Comparison of ENCODE assay signal across 8 cellular contexts in genomic region chr3:180680097-180680430, GRCh38. TPM values are rescaled to one million over a fixed set of nuclear protein-coding genes. Genes with fewer than 3 reads are reported as not detected.
DNase-seq lines count a peak whose midpoint lies in the region; ATAC-seq and TF ChIP-seq lines count a peak whose summit lies in the region.

No MANE protein-coding gene starts in this region.

- H3K4me3 ChIP-seq in BE2C (ENCODE audit: low read depth, low read length), result peak overlapping the region; percentile 90

- peaks cover 0 to 26% of the 10 kb centered on the region in 2 donors for H3K36me3 Mint-ChIP-seq in activated naive CD4-positive, alpha-beta T cell treated with anti-CD3 and anti-CD28 coated beads, Interleukin-2, amount 50 U/mL, for 72 hours

- H3K27ac Mint-ChIP-seq in activated naive CD4-positive, alpha-beta T cell treated with anti-CD3 and anti-CD28 coated beads, Interleukin-2, amount 50 U/mL, for 72 hours, result peak overlapping the region; percentile 63 to 79

- DNase-seq in BE2C (no peak), NCI-H2196 (lab: John Stamatoyannopoulos, UW; ENCODE audit: unreplicated experiment) (peak; percentile 71), hepatic stellate cell (ENCODE audit: low spot score) (peak; percentile 1), sciatic nerve (ENCODE audit: low spot score) (no peak), NCI-H446 treated with DMSO at 0.1 percent for 48 hours (lab: John Stamatoyannopoulos, UW) (no peak)
- peak in 1 of 2 donors; percentile 39 for DNase-seq in activated naive CD4-positive, alpha-beta T cell treated with anti-CD3 and anti-CD28 coated beads, Interleukin-2, amount 50 U/mL, for 72 hours (ENCODE audit: low spot score in 2 of 2)

- TF ChIP-seq CTCF in BE2C (IDR thresholded peaks at IDR 0.05; ENCODE audit: low read depth, low read length), result peak; percentile 74

- ATAC-seq in GM18909 (IDR thresholded peaks at IDR 0.05; ENCODE audit: poor library complexity, unreplicated experiment) (peak; percentile 58), HG03097 (IDR thresholded peaks at IDR 0.05; ENCODE audit: low FRiP score, unreplicated experiment) (peak; percentile 32), sciatic nerve (peak; percentile 52)
- peak; percentile 50 to 63 for ATAC-seq in activated naive CD4-positive, alpha-beta T cell treated with anti-CD3 and anti-CD28 coated beads, Interleukin-2, amount 50 U/mL, for 72 hours

- intact Hi-C loops in sciatic nerve (cut with DNase I), result no loop called here

- no peaks in the 10 kb centered on the region for H3K4me1 ChIP-seq in BE2C

- peaks cover 0 to 5% of the 10 kb centered on the region in 2 donors for H3K9me3 Mint-ChIP-seq in activated naive CD4-positive, alpha-beta T cell treated with anti-CD3 and anti-CD28 coated beads, Interleukin-2, amount 50 U/mL, for 72 hours

- H3K36me3 ChIP-seq in BE2C, result no peaks in the 10 kb centered on the region

- H3K9me3 ChIP-seq in BE2C, result no peaks in the 10 kb centered on the region

- peaks cover 18% of the 10 kb centered on the region for H3K27me3 ChIP-seq in BE2C

RNA-seq across cellular contexts. Expression of gene CCDC39, which starts 0.8 kb away (rescaled TPM):
- not detected for polyA plus RNA-seq in BE2C (2012; ENCODE audit: insufficient read depth, insufficient read length, low read depth)
- total RNA-seq in activated naive CD4-positive, alpha-beta T cell treated with anti-CD3 and anti-CD28 coated beads, Interleukin-2, amount 50 U/mL, for 72 hours, result under 1 TPM in 1 of 2 donors, not detected in 1; 0.09 TPM
- 0.58 TPM for total RNA-seq in sciatic nerve

Comparison
In these comparisons a context has a peak if more than half of its experiments do, and no peak if none do; other contexts are left out.
1. DNase-seq: peak in NCI-H2196 (single experiment) and hepatic stellate cell (single experiment); none in BE2C (single experiment), sciatic nerve (single experiment) and NCI-H446 treated with DMSO at 0.1 percent for 48 hours (single experiment).
2. Peak in every context shown above with its lines, with median percentiles within 50 percentile points of each other: ATAC-seq.